ENCODE assay signal across 2 cellular contexts in the genomic region with DNA sequence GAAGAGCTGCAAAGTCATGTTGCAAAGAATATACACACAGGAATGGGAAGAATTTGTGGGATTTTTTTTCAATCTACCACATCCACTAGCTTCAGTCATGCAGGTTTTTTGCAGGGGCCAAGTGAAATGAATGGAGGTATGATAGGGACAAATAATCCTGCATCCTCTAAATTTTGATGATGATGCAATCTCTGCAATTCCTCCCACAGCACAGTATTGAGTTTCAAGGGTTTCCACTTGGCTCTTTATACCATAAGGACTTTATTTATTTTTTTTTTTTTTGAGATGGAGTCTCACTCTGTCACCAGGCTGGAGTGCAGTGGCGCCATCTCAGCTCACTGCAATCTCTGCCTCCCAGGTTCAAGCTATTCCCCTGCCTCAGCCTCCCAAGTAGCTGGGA.
TF ChIP-seq lines count a peak whose summit lies in the region.
"Not testable (repeated sequence)": the region's sequence is repeated elsewhere in the genome, so short reads cannot be mapped to it uniquely, and the experiment has no call there.

No MANE protein-coding gene starts in this region.

TF ChIP-seq in HEK293, 187 proteins besides CTCF, POLR2A, EP300 and RAD21 (continued from another document):
- TF ChIP-seq, protein P1, sequence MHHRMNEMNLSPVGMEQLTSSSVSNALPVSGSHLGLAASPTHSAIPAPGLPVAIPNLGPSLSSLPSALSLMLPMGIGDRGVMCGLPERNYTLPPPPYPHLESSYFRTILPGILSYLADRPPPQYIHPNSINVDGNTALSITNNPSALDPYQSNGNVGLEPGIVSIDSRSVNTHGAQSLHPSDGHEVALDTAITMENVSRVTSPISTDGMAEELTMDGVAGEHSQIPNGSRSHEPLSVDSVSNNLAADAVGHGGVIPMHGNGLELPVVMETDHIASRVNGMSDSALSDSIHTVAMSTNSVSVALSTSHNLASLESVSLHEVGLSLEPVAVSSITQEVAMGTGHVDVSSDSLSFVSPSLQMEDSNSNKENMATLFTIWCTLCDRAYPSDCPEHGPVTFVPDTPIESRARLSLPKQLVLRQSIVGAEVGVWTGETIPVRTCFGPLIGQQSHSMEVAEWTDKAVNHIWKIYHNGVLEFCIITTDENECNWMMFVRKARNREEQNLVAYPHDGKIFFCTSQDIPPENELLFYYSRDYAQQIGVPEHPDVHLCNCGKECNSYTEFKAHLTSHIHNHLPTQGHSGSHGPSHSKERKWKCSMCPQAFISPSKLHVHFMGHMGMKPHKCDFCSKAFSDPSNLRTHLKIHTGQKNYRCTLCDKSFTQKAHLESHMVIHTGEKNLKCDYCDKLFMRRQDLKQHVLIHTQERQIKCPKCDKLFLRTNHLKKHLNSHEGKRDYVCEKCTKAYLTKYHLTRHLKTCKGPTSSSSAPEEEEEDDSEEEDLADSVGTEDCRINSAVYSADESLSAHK (tag by site-specific recombination; IDR thresholded peaks at IDR 0.05): peak; percentile 86
- TF ChIP-seq ZNF140 (tag by site-specific recombination; IDR thresholded peaks at IDR 0.05): peak; percentile 74; the same call in 1 of the 2 replicates
- TF ChIP-seq ZNF530 (tag by site-specific recombination; IDR thresholded peaks at IDR 0.05; ENCODE audit: low read depth): 0 out of 2 replicates have a peak, but pooled peaks have one; percentile 26
- TF ChIP-seq ZFHX2 (tag by site-specific recombination; conservative IDR thresholded peaks at IDR 0.05): 0 out of 2 replicates have a peak, but pooled peaks have one; percentile 11
- TF ChIP-seq, protein P2, sequence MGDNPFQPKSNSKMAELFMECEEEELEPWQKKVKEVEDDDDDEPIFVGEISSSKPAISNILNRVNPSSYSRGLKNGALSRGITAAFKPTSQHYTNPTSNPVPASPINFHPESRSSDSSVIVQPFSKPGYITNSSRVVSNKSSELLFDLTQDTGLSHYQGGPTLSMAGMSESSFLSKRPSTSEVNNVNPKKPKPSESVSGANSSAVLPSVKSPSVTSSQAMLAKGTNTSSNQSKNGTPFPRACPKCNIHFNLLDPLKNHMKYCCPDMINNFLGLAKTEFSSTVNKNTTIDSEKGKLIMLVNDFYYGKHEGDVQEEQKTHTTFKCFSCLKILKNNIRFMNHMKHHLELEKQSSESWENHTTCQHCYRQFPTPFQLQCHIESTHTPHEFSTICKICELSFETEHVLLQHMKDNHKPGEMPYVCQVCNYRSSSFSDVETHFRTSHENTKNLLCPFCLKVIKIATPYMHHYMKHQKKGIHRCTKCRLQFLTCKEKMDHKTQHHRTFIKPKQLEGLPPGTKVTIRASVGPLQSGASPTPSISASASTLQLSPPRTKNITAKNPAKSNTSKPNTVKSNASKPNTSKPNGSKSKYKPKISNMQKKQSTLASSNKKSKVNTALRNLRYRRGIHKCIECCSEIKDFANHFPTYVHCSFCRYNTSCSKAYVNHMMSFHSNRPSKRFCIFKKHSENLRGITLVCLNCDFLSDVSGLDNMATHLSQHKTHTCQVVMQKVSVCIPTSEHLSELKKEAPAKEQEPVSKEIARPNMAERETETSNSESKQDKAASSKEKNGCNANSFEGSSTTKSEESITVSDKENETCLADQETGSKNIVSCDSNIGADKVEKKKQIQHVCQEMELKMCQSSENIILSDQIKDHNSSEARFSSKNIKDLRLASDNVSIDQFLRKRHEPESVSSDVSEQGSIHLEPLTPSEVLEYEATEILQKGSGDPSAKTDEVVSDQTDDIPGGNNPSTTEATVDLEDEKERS (tag by site-specific recombination; IDR thresholded peaks at IDR 0.05): 0 out of 2 replicates have a peak, but pooled peaks have one; percentile 58
- 0 out of 2 replicates have a peak, but pooled peaks have one; percentile 2 for TF ChIP-seq ZNF549 (tag by site-specific recombination; IDR thresholded peaks at IDR 0.05)
TF ChIP-seq in HEK293: peak in this region for 8; not testable (repeated sequence) for 179.

TF ChIP-seq in K562, 482 proteins besides CTCF, POLR2A, EP300 and RAD21 (continued from another document):
- TF ChIP-seq TRIM24 (IDR thresholded peaks at IDR 0.05): 0 out of 4 replicates have a peak, but pooled peaks of 1 of the 2 experiments have one; percentile 36
- TF ChIP-seq, protein P3, sequence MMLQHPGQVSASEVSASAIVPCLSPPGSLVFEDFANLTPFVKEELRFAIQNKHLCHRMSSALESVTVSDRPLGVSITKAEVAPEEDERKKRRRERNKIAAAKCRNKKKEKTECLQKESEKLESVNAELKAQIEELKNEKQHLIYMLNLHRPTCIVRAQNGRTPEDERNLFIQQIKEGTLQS (IDR thresholded peaks at IDR 0.05): peak; percentile 73
- TF ChIP-seq, protein P3 (CRISPR knock-in tag; conservative IDR thresholded peaks at IDR 0.05): not testable (repeated sequence)
TF ChIP-seq in K562: peak in this region for 4; not testable (repeated sequence) for 478.
